Comparison of ENCODE assay signal across 28 cellular contexts in the genomic region with DNA sequence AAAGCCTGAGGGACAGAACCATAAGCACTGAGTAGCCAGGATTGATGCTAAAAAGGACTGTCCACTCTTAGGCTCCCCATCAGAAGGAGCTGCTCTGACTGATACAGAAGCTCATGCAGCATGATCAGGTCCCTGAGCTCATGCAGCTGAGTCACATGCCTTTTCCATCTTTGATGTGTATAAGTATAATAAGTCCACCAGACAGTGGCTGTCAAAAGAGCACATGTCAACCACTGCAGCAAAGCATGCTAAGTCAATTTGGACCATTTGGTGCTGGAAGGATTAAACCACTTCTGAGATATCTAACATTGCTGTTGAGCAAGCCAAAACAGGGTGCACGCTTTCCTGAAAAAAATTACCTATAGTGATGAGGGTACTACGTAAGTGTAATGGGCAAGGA.
"Had no signal": no experiment of that assay in that cellular context is flagged by ENCODE, and none has a peak within 500 bp of the region (broad histone marks: within the 10 kb centered on the region; RNA-seq: fewer than 3 reads in every experiment).

No MANE protein-coding gene starts in this region.

- H3K4me3 ChIP-seq: pancreas, prostate gland, skin epidermis, smooth muscle cell, spleen, suprapubic skin, testis, tibial artery, transverse colon, upper lobe of right lung, uterus had no signal

- H3K9me3 ChIP-seq: neutrophil, pancreas, prostate gland, spleen, suprapubic skin, testis, tibial artery, transverse colon, upper lobe of right lung, uterus had no signal

- ATAC-seq: naive thymus-derived CD8-positive, alpha-beta T cell; natural killer cell treated with Interleukin-12 subunit alpha and Interleukin-12 subunit beta and Interleukin-15 and Interleukin-18, amount 100 ng/mL, for 72 hours; pancreas; right cardiac atrium; sciatic nerve; stimulated activated memory B cell treated with anti-CD40 and anti-IgM and Interleukin-4, amounts not matched to agents 10 μg/mL and 1 μg/mL and 100 μg/mL, for 72 hours; stimulated activated naive CD8-positive, alpha-beta T cell treated with anti-CD3 and anti-CD28 coated beads, Interleukin-15, amount 100 ng/mL, for 72 hours; stimulated activated naive CD8-positive, alpha-beta T cell treated with anti-CD3 and anti-CD28 coated beads, Interleukin-15, Interleukin-2, amounts not matched to agents 100 U/mL and 50 U/mL, for 24 hours; upper lobe of right lung had no signal

- H3K27me3 ChIP-seq: neutrophil, spleen, testis, transverse colon, upper lobe of right lung, uterus had no signal

- H3K27ac ChIP-seq: neutrophil, pancreas, prostate gland, skin epidermis, spleen, suprapubic skin, testis, tibial artery, upper lobe of right lung, uterus had no signal

- DNase-seq: naive thymus-derived CD8-positive, alpha-beta T cell; nephron progenitor cell; nucleus accumbens; pancreas; right cardiac atrium; spleen; stimulated activated CD4-positive, alpha-beta T cell treated with anti-CD3 and anti-CD28 coated beads, Interleukin-12 subunit alpha, Interleukin-12 subunit beta, amount 100 ng/mL, for 4 hours; stimulated activated CD4-positive, alpha-beta T cell treated with anti-CD3 and anti-CD28 coated beads, Interleukin-1b, Interleukin-23, amount 100 ng/mL, for 48 hours; stimulated activated CD4-positive, alpha-beta T cell treated with anti-CD3 and anti-CD28 coated beads, Interleukin-4, amount 100 ng/mL, for 1 hour; stimulated activated CD4-positive, alpha-beta T cell treated with anti-CD3 and anti-CD28 coated beads, Interleukin-4, amount 100 ng/mL, for 4 hours; stimulated activated CD8-positive, alpha-beta memory T cell treated with anti-CD3 and anti-CD28 coated beads, Interleukin-4, amount 100 ng/mL, for 48 hours; stimulated activated naive CD4-positive, alpha-beta T cell; stimulated activated naive CD8-positive, alpha-beta T cell treated with anti-CD3 and anti-CD28 coated beads, Interleukin-15, amount 100 ng/mL, for 72 hours; stimulated activated naive CD8-positive, alpha-beta T cell treated with anti-CD3 and anti-CD28 coated beads, Interleukin-15, Interleukin-2, amounts not matched to agents 100 U/mL and 50 U/mL, for 24 hours; substantia nigra; testis; tibial artery; transverse colon; upper lobe of right lung; uterus had no signal

- H3K4me1 ChIP-seq: pancreas, prostate gland, spleen, testis, upper lobe of right lung, uterus had no signal

- H3K36me3 ChIP-seq: neutrophil, pancreas, prostate gland, spleen, suprapubic skin, tibial artery, transverse colon, upper lobe of right lung, uterus had no signal
